Comparison of ENCODE assay signal across 1 cellular context in the genomic region with DNA sequence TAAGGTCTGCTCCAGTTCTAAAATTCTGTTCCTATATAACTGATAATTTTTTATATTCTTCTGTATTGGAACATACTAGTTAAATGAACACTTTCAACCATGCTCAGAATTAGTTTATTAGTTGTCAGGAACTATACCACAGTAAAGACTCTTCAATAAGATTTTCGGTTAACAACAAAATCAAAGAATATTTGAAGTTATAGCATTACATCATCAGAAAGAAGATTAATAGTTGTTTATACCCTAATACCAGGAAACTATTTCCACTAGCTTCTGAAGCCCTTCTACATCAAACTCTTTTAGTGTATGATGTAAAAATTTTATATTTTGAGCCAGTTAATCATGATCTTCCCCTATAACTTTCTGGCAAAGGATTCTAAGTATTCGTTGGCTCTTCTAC.
TF ChIP-seq lines count a peak whose summit lies in the region.

No MANE protein-coding gene starts in this region.

TF ChIP-seq in SK-N-SH, 30 proteins besides CTCF, POLR2A, EP300 and RAD21 (continued from another document):
- TF ChIP-seq, protein P1, sequence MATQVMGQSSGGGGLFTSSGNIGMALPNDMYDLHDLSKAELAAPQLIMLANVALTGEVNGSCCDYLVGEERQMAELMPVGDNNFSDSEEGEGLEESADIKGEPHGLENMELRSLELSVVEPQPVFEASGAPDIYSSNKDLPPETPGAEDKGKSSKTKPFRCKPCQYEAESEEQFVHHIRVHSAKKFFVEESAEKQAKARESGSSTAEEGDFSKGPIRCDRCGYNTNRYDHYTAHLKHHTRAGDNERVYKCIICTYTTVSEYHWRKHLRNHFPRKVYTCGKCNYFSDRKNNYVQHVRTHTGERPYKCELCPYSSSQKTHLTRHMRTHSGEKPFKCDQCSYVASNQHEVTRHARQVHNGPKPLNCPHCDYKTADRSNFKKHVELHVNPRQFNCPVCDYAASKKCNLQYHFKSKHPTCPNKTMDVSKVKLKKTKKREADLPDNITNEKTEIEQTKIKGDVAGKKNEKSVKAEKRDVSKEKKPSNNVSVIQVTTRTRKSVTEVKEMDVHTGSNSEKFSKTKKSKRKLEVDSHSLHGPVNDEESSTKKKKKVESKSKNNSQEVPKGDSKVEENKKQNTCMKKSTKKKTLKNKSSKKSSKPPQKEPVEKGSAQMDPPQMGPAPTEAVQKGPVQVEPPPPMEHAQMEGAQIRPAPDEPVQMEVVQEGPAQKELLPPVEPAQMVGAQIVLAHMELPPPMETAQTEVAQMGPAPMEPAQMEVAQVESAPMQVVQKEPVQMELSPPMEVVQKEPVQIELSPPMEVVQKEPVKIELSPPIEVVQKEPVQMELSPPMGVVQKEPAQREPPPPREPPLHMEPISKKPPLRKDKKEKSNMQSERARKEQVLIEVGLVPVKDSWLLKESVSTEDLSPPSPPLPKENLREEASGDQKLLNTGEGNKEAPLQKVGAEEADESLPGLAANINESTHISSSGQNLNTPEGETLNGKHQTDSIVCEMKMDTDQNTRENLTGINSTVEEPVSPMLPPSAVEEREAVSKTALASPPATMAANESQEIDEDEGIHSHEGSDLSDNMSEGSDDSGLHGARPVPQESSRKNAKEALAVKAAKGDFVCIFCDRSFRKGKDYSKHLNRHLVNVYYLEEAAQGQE (IDR thresholded peaks at IDR 0.05; ENCODE audit: low read depth, low read length): no peak
- TF ChIP-seq RCOR1 (IDR thresholded peaks at IDR 0.05; ENCODE audit: low read length) (no peak), RXRA (IDR thresholded peaks at IDR 0.05; ENCODE audit: borderline replicate concordance, low read depth) (no peak), SMC3 (IDR thresholded peaks at IDR 0.05; ENCODE audit: low read depth, low read length) (no peak), MEF2A (IDR thresholded peaks at IDR 0.05; ENCODE audit: borderline replicate concordance, low read depth) (no peak)
TF ChIP-seq in SK-N-SH: peak in this region for 0.
